ENCODE assay signal across 14 cellular contexts in the genomic region with DNA sequence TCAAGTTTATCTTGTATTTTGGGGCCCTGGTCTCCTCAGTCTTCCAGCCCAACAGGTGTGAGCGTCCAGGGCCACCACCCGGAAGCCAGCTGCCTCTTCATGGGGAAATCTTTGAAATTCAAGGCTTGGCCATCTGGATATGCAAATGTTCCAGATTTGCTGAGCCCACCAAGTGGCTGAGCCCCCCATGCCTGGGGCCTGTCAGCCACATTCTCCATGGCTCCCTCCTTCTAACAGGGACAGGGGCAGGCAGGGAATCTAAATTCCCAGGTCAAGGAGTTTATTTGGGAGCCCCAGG. TPM values are rescaled to one million over a fixed set of nuclear protein-coding genes. Genes with fewer than 3 reads are reported as not detected.
DNase-seq lines count a peak whose midpoint lies in the region; ATAC-seq, FAIRE-seq and TF ChIP-seq lines count a peak whose summit lies in the region.
"Had no signal": no experiment of that assay in that cellular context is flagged by ENCODE, and none has a peak within 500 bp of the region (broad histone marks: within the 10 kb centered on the region; RNA-seq: fewer than 3 reads in every experiment).

No MANE protein-coding gene starts in this region.

- H3K4me3 ChIP-seq in AG04450 (ENCODE audit: low read depth, low read length) (no peak overlapping the region), DOHH2 (ENCODE audit: low read length) (peak overlapping the region; percentile 40), hepatocyte (no peak overlapping the region), small intestine (ENCODE audit: low read depth in 1 of 2, low read length in 2 of 2) (no peak overlapping the region)
- H3K4me3 ChIP-seq: left ventricle myocardium inferior, Peyer's patch, skin epidermis had no signal

- 75% methylated on average over 2 of the region's 2 CpGs for WGBS in hepatocyte (ENCODE audit: low lambda C conversion rate, missing lambda C conversion rate)
- 69 to 75% (median 74%) methylated on average over 2 of the region's 2 CpGs for WGBS in small intestine, 3 donors

- POLR2A ChIA-PET in AG04450 (lab: Yijun Ruan, JAX) = no interaction called here
- POLR2A ChIA-PET in RWPE1 (lab: Yijun Ruan, JAX; ENCODE audit: low non-redundant PET) = no interaction called here

- no peaks in the 10 kb centered on the region for H3K27me3 Mint-ChIP-seq in naive B cell
- H3K27me3 Mint-ChIP-seq: activated CD4-positive, alpha-beta memory T cell treated with anti-CD3 and anti-CD28 coated beads for 36 hours had no signal

- H3K9me3 ChIP-seq in AG04450 (ENCODE audit: control insufficient read depth, insufficient read depth, low read length) (no peaks in the 10 kb centered on the region; the same call in 1 of the 2 replicates), DOHH2 (ENCODE audit: control insufficient read depth, insufficient read depth, low read length) (no peaks in the 10 kb centered on the region), hepatocyte (ENCODE audit: low read depth) (no peaks in the 10 kb centered on the region), small intestine (ENCODE audit: control insufficient read depth, low read depth) (no peaks in the 10 kb centered on the region)
- H3K9me3 ChIP-seq: Caco-2, left ventricle myocardium inferior, Peyer's patch had no signal

- FAIRE-seq in small intestine (lab: Jason Lieb, UNC) = no peak
- FAIRE-seq: islet of Langerhans had no signal

- H3K27ac ChIP-seq in AG04450 (ENCODE audit: low read depth, low read length) (peak overlapping the region; percentile 21), DOHH2 (ENCODE audit: low read depth, low read length) (peak overlapping the region; percentile 96), RWPE1 (peak overlapping the region; percentile 16), hepatocyte (no peak overlapping the region), small intestine (ENCODE audit: low read depth in 1 of 2, low read length in 1 of 2) (no peak overlapping the region)
- H3K27ac ChIP-seq: left ventricle myocardium inferior had no signal

- H3K36me3 ChIP-seq in DOHH2 (ENCODE audit: control insufficient read depth, low read length) (peaks cover 9% of the 10 kb centered on the region), hepatocyte (replicated peaks; ENCODE audit: insufficient read depth, low read depth) (no peaks in the 10 kb centered on the region), small intestine (ENCODE audit: control insufficient read depth in 2 of 2, insufficient read depth in 2 of 2, low read length in 2 of 2) (peaks cover 3 to 8% of the 10 kb centered on the region in 2 donors)
- H3K36me3 ChIP-seq: Peyer's patch had no signal

- TF ChIP-seq CTCF in AG04450 (IDR thresholded peaks at IDR 0.05; ENCODE audit: low read depth, low read length) = no peak
- no peak for TF ChIP-seq CTCF in DOHH2 (IDR thresholded peaks at IDR 0.05; ENCODE audit: low read depth, low read length, poor library complexity, severe bottlenecking)
- no peak for TF ChIP-seq CTCF in RWPE1 (conservative IDR thresholded peaks at IDR 0.05; ENCODE audit: low read depth)
- TF ChIP-seq CTCF in hepatocyte (IDR thresholded peaks at IDR 0.05; ENCODE audit: poor library complexity) = no peak

- peak overlapping the region in 5 of 6 donors; percentile 77 to 99 (median 97) for H3K27ac Mint-ChIP-seq in naive B cell

- H3K79me2 ChIP-seq in DOHH2 (ENCODE audit: control insufficient read depth, low read length) = peaks cover 7% of the 10 kb centered on the region
- peaks cover 13% of the 10 kb centered on the region for H3K79me2 ChIP-seq in hepatocyte

- H4K20me1 ChIP-seq in DOHH2 (ENCODE audit: control insufficient read depth, insufficient read depth, low read depth, low read length) = peaks cover 6% of the 10 kb centered on the region; the same call in 1 of the 2 replicates
- no peaks in the 10 kb centered on the region for H4K20me1 ChIP-seq in hepatocyte (ENCODE audit: insufficient read depth, poor library complexity, severe bottlenecking)

- peaks cover 70% of the 10 kb centered on the region for H3K4me1 ChIP-seq in DOHH2 (ENCODE audit: control insufficient read depth, low read length)
- peaks cover 30% of the 10 kb centered on the region for H3K4me1 ChIP-seq in hepatocyte (ENCODE audit: insufficient read depth)
- peaks cover 3 to 15% of the 10 kb centered on the region in 2 donors for H3K4me1 ChIP-seq in small intestine (ENCODE audit: control insufficient read depth in 2 of 2, insufficient read depth in 1 of 2, low read depth in 1 of 2, low read length in 1 of 2)

- H3K4me3 Mint-ChIP-seq in naive B cell = peak overlapping the region in 2 of 8 donors; percentile 6 to 40
- H3K4me3 Mint-ChIP-seq: activated CD4-positive, alpha-beta memory T cell treated with anti-CD3 and anti-CD28 coated beads for 36 hours had no signal

- H3K27me3 ChIP-seq in AG04450 (ENCODE audit: control insufficient read depth, insufficient read depth, low read length) (no peaks in the 10 kb centered on the region), DOHH2 (ENCODE audit: control insufficient read depth, low read length) (no peaks in the 10 kb centered on the region), hepatocyte (no peaks in the 10 kb centered on the region), small intestine (ENCODE audit: control insufficient read depth in 2 of 2, insufficient read depth in 2 of 2, low read length in 2 of 2) (no peaks in the 10 kb centered on the region)
- H3K27me3 ChIP-seq: Peyer's patch had no signal

- CTCF ChIA-PET in AG04450 (lab: Charles Lee) (interaction anchor here (0.5 to 8.7 kb wide), 50 partner anchors 11 to 262 kb away, joined by 3 to 314 read pairs (median 6); partner anchors contain the start of genes CXXC5 and DNAJC18), RWPE1 (lab: Yijun Ruan, JAX) (interaction anchor here (0.5 to 7.8 kb wide), 26 partner anchors 8 to 335 kb away, joined by 3 to 161 read pairs (median 5); partner anchors contain the start of gene CXXC5)

- no peak for ATAC-seq in naive B cell (ENCODE audit: low read depth in 2 of 2)
- ATAC-seq in GM21447 (IDR thresholded peaks at IDR 0.05; ENCODE audit: unreplicated experiment) = no peak

- no peaks in the 10 kb centered on the region for H3K9me3 Mint-ChIP-seq in naive B cell
- H3K9me3 Mint-ChIP-seq: activated CD4-positive, alpha-beta memory T cell treated with anti-CD3 and anti-CD28 coated beads for 36 hours had no signal

- H3K4me2 ChIP-seq in DOHH2 (ENCODE audit: low read length) = peak overlapping the region; percentile 61
- no peak overlapping the region for H3K4me2 ChIP-seq in hepatocyte

- no peak overlapping the region for H2AFZ ChIP-seq in hepatocyte

- H3K36me3 Mint-ChIP-seq in naive B cell = no peaks in the 10 kb centered on the region

- peaks cover 49 to 61% (median 54%) of the 10 kb centered on the region in 3 donors for H3K4me1 Mint-ChIP-seq in naive B cell

- no peak for DNase-seq in AG04450 (ENCODE audit: low read depth, low spot score)
- no peak for DNase-seq in RWPE1 (ENCODE audit: low spot score)
- no peak for DNase-seq in naive B cell
- DNase-seq in NCI-H2227 treated with DMSO at 0.1 percent for 48 hours (lab: John Stamatoyannopoulos, UW) = no peak
- DNase-seq in hepatocyte (ENCODE audit: low spot score) = no peak
- no peak for DNase-seq in small intestine
- DNase-seq: left ventricle myocardium inferior had no signal

- H3K9me2 ChIP-seq in DOHH2 (replicated peaks; ENCODE audit: control insufficient read depth, low read length) (no peaks in the 10 kb centered on the region), hepatocyte (replicated peaks; ENCODE audit: insufficient read depth) (no peaks in the 10 kb centered on the region)

- H3F3A ChIP-seq in DOHH2 (ENCODE audit: control insufficient read depth, insufficient read depth) = peaks cover 53% of the 10 kb centered on the region

RNA-seq across cellular contexts. Expression of gene CXXC5, which starts 14.2 kb away (rescaled TPM):
- 21.3 and 21.5 TPM in 2 replicates for polyA plus RNA-seq in AG04450 (2011; rRNA removed)
- polyA minus RNA-seq in AG04450 (2011; rRNA and poly(A)+ RNA removed) = 10.1 and 13.0 TPM in 2 replicates
- 100 to 1,000 TPM; 351 to 547 (median 399) TPM for polyA plus RNA-seq in naive B cell (ENCODE audit: low read depth in 6 of 6)
- 90.9 and 110 TPM in 2 replicates for total RNA-seq in hepatocyte
- 98.7 and 106 TPM in 2 replicates for polyA plus RNA-seq in hepatocyte
- polyA plus RNA-seq in small intestine = 10 to 100 TPM in 2 of 3 donors, 1 to 10 TPM in 1; 3.8 to 21.9 (median 14.6) TPM

Comparison
In these comparisons a context has a peak if more than half of its experiments do, and no peak if none do; other contexts are left out.
1. H3K27ac ChIP-seq: peak in AG04450 (single experiment), DOHH2 (single experiment) and RWPE1 (single experiment); none in hepatocyte (single experiment) and small intestine (0 of 2).